9 cellular contexts compared by ENCODE assay signal in the genomic region with DNA sequence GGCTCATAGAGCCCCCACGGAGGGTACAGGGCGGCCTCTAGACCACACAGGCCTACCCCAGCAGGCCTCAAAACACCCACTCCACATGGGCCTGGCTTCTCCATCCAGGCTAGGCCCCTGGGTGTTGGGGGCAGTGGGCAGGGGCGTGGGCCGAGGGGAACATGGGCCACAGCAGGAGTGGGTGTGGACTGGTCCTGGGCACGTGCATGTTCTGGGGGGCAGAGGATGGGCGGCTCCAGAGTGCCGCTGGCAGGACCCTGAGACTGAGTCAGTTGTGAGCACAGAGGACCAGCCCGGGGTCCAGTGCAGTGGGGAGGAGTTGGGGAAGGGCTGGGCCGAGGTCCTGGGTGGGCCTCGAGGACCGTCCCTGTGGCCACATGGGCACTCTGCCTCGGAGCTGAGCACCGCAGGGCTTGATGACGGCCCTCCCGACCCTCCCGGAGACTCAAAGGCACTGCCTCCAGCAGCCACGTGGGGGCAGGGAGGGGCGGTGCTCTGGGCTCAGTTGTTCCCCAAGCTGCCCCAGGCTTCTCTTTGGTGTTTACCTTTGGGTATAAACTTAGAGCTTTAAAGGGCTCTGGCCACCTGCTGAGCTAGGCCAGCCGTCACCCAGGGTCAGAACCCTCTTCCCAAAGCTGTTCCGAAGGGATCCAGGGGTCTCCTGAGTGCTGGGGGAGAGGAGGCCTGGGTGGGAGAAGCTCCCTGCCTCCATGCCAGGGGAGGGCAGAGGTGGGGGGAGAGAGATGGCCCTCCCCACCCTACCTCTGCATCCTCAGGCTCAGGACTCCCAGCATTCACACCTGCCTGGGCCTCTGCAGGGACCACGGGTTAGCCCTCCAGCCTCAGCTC.
DNase-seq lines count a peak whose midpoint lies in the region; ATAC-seq and TF ChIP-seq lines count a peak whose summit lies in the region.
"Had no signal": no experiment of that assay in that cellular context is flagged by ENCODE, and none has a peak within 500 bp of the region (broad histone marks: within the 10 kb centered on the region; RNA-seq: fewer than 3 reads in every experiment).

No MANE protein-coding gene starts in this region.

- no peak overlapping the region for H3K27ac Mint-ChIP-seq in activated T-helper 17 cell treated with anti-CD3 and anti-CD28 coated beads, Interleukin-2, amount 50 U/mL, for 72 hours
- no peak overlapping the region for H3K27ac Mint-ChIP-seq in progenitor cell of endocrine pancreas

- no peaks in the 10 kb centered on the region for H3K27me3 ChIP-seq in Peyer's patch

- H3K9me3 Mint-ChIP-seq in activated T-helper 17 cell treated with anti-CD3 and anti-CD28 coated beads, Interleukin-2, amount 50 U/mL, for 72 hours: no peaks in the 10 kb centered on the region
- H3K9me3 Mint-ChIP-seq in progenitor cell of endocrine pancreas (ENCODE audit: low read depth): no peaks in the 10 kb centered on the region

- DNase-seq in NCI-H748 (lab: John Stamatoyannopoulos, UW; ENCODE audit: unreplicated experiment): peak; percentile 25
- no peak for DNase-seq in NCI-H748 treated with DMSO at 0.1 percent for 48 hours (lab: John Stamatoyannopoulos, UW)
- DNase-seq in Peyer's patch: peak in 2 of 3 donors; percentile 72 to 85
- DNase-seq in fibroblast of the aortic adventitia (ENCODE audit: low read depth): peak; percentile 49
- peak; percentile 49 for DNase-seq in progenitor cell of endocrine pancreas (ENCODE audit: low spot score, unreplicated experiment)
- DNase-seq in NCI-H446 treated with DMSO at 0.1 percent for 48 hours (lab: John Stamatoyannopoulos, UW): no peak
- DNase-seq: DND-41 had no signal

- peak; percentile 50 for ATAC-seq in activated T-helper 17 cell treated with anti-CD3 and anti-CD28 coated beads, Interleukin-2, amount 50 U/mL, for 72 hours (replicated peaks)
- no peak for ATAC-seq in GM19328 (IDR thresholded peaks at IDR 0.05; ENCODE audit: unreplicated experiment)

- H3K27me3 Mint-ChIP-seq in activated T-helper 17 cell treated with anti-CD3 and anti-CD28 coated beads, Interleukin-2, amount 50 U/mL, for 72 hours: no peaks in the 10 kb centered on the region
- no peaks in the 10 kb centered on the region for H3K27me3 Mint-ChIP-seq in progenitor cell of endocrine pancreas

- peaks cover 0 to 33% (median 0%) of the 10 kb centered on the region in 3 donors for H3K36me3 ChIP-seq in Peyer's patch

- H3K4me3 ChIP-seq in Peyer's patch: no peak overlapping the region
- no peak overlapping the region for H3K4me3 ChIP-seq in fibroblast of the aortic adventitia (ENCODE audit: low read depth, low read length)

- peak overlapping the region; percentile 81 to 95 (median 90) for H3K27ac ChIP-seq in Peyer's patch

- H3K4me3 Mint-ChIP-seq in activated T-helper 17 cell treated with anti-CD3 and anti-CD28 coated beads, Interleukin-2, amount 50 U/mL, for 72 hours: no peak overlapping the region
- H3K4me3 Mint-ChIP-seq in progenitor cell of endocrine pancreas (ENCODE audit: low read depth): no peak overlapping the region

- no peak for TF ChIP-seq POLR2A in Peyer's patch (IDR thresholded peaks at IDR 0.05)

- no peaks in the 10 kb centered on the region for H3K9me3 ChIP-seq in Peyer's patch

- no peaks in the 10 kb centered on the region for H3K4me1 Mint-ChIP-seq in activated T-helper 17 cell treated with anti-CD3 and anti-CD28 coated beads, Interleukin-2, amount 50 U/mL, for 72 hours
- peaks cover 3% of the 10 kb centered on the region for H3K4me1 Mint-ChIP-seq in progenitor cell of endocrine pancreas (ENCODE audit: low read depth)

- TF ChIP-seq CTCF in Peyer's patch (IDR thresholded peaks at IDR 0.05) (peak; percentile 14 to 42 (median 26)), fibroblast of the aortic adventitia (IDR thresholded peaks at IDR 0.05; ENCODE audit: insufficient read depth, low read length) (peak; percentile 68), progenitor cell of endocrine pancreas (IDR thresholded peaks at IDR 0.05; ENCODE audit: unreplicated experiment) (peak; percentile 62)

- peaks cover 5 to 55% (median 31%) of the 10 kb centered on the region in 4 donors for H3K4me1 ChIP-seq in Peyer's patch

- H3K36me3 Mint-ChIP-seq in activated T-helper 17 cell treated with anti-CD3 and anti-CD28 coated beads, Interleukin-2, amount 50 U/mL, for 72 hours (ENCODE audit: low read depth): peaks cover 26% of the 10 kb centered on the region
- H3K36me3 Mint-ChIP-seq in progenitor cell of endocrine pancreas (ENCODE audit: insufficient read depth): peaks cover 9% of the 10 kb centered on the region

Comparison
In these comparisons a context has a peak if more than half of its experiments do, and no peak if none do; other contexts are left out.
1. DNase-seq: peak in NCI-H748 (single experiment), Peyer's patch (2 of 3), fibroblast of the aortic adventitia (single experiment) and progenitor cell of endocrine pancreas (single experiment); none in NCI-H748 treated with DMSO at 0.1 percent for 48 hours (single experiment) and NCI-H446 treated with DMSO at 0.1 percent for 48 hours (single experiment).
2. Peak in every context shown above with its lines, with median percentiles within 50 percentile points of each other: CTCF ChIP-seq.